Comparison of ENCODE assay signal across 9 cellular contexts in the genomic region with DNA sequence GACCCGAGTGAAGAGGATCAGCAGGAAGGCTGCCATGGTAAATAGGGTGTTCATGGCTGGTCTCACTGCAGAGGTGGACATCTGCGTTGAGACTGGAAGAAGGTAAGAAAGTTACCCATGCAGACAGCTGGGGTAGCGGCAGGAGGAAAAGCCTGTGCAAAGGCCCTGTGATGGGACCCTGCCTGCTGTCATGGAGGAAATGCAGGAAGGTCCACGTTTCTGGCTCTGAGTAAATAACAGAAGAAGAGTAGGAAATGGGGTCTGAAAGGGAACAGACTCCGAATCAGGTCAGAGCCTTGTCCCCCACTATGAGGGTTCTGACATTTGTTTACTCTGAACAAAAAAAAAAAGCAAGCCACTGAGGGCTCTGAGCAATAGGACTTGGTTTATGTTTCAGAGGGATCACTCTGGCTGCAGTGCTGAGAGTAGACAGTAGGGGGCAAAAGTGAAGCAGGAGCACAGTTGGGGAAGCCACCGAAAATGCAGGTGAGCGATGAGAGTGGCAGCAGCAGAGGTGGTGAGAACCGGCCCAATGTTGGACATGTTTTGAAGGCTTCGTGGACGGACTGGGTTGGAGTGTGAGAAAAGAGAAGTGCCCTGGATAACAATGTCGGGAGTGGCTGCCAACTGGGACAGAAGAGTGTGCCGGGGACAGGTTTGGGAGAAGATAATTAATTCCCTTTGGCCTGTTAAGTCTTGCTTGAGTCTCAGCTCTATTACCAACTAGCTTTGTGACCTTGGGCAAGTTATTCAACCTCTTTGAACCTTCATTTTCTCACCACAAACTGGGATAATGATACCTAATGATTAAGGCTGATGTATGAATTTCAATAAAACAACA. TPM values are rescaled to one million over a fixed set of nuclear protein-coding genes. Genes with fewer than 3 reads are reported as not detected.
A peak's percentile ranks its signal among the peaks of the same experiment; 100 is the strongest.
DNase-seq lines count a peak whose midpoint lies in the region; ATAC-seq and TF ChIP-seq lines count a peak whose summit lies in the region.
"Had no signal": no experiment of that assay in that cellular context is flagged by ENCODE, and none has a peak within 500 bp of the region (broad histone marks: within the 10 kb centered on the region; RNA-seq: fewer than 3 reads in every experiment).

No MANE protein-coding gene starts in this region.

- H3K27ac ChIP-seq in gastroesophageal sphincter (peak overlapping the region in 1 of 4 donors; percentile 10), uterus (peak overlapping the region in 1 of 2 donors; percentile 1)

- H3K4me1 Mint-ChIP-seq in Calu3 (ENCODE audit: low read depth, unreplicated experiment): peaks cover 37% of the 10 kb centered on the region
- H3K4me1 Mint-ChIP-seq in activated T-helper 1 cell treated with anti-CD3 and anti-CD28 coated beads, Interleukin-12 subunit alpha, Interleukin-12 subunit beta, Interleukin-2, Interleukin-4 antibody, amounts not matched to agents 30 ng/mL and 10 ng/mL and 1 ng/mL, durations not matched to agents 14 hours and 24 hours and 36 hours (ENCODE audit: low read depth): peaks cover 28% of the 10 kb centered on the region

- DNase-seq in Calu3 (peak; percentile 81), RKO (ENCODE audit: low spot score) (peak; percentile 40), pons (ENCODE audit: low spot score) (peak; percentile 50), uterus (peak; percentile 33 to 49)
- peak; percentile 71 for DNase-seq in activated T-helper 1 cell treated with anti-CD3 and anti-CD28 coated beads, Interleukin-12 subunit alpha, Interleukin-12 subunit beta, Interleukin-2, Interleukin-4 antibody, amounts not matched to agents 30 ng/mL and 10 ng/mL and 1 ng/mL, durations not matched to agents 14 hours and 24 hours and 36 hours (ENCODE audit: low spot score)

- TF ChIP-seq POLR2A in gastroesophageal sphincter (IDR thresholded peaks at IDR 0.05): no peak
- TF ChIP-seq POLR2A in uterus (IDR thresholded peaks at IDR 0.05): no peak

- WGBS in gastroesophageal sphincter (ENCODE audit: low coverage in 1 of 2), 2 donors: 67 to 81% methylated on average over 12 of the region's 12 CpGs

- no peaks in the 10 kb centered on the region for H3K9me3 ChIP-seq in gastroesophageal sphincter
- H3K9me3 ChIP-seq in uterus: no peaks in the 10 kb centered on the region

- ATAC-seq in GM19452 (IDR thresholded peaks at IDR 0.05; ENCODE audit: unreplicated experiment): peak; percentile 81
- ATAC-seq in HG03571 (IDR thresholded peaks at IDR 0.05; ENCODE audit: unreplicated experiment): peak; percentile 65
- ATAC-seq in gastroesophageal sphincter: no peak

- TF ChIP-seq CTCF in Calu3 (IDR thresholded peaks at IDR 0.05; ENCODE audit: unreplicated experiment) (peak; percentile 60), gastroesophageal sphincter (IDR thresholded peaks at IDR 0.05) (peak; percentile 48 to 76 (median 58)), uterus (IDR thresholded peaks at IDR 0.05) (peak; percentile 17 to 45 (median 28))

- no peak for TF ChIP-seq EP300 in gastroesophageal sphincter (IDR thresholded peaks at IDR 0.05)

- peaks cover 34% of the 10 kb centered on the region for H3K36me3 Mint-ChIP-seq in Calu3 (ENCODE audit: insufficient read depth, unreplicated experiment)
- H3K36me3 Mint-ChIP-seq in activated T-helper 1 cell treated with anti-CD3 and anti-CD28 coated beads, Interleukin-12 subunit alpha, Interleukin-12 subunit beta, Interleukin-2, Interleukin-4 antibody, amounts not matched to agents 30 ng/mL and 10 ng/mL and 1 ng/mL, durations not matched to agents 14 hours and 24 hours and 36 hours (ENCODE audit: low read depth): peaks cover 34% of the 10 kb centered on the region

- H3K4me3 ChIP-seq in gastroesophageal sphincter (no peak overlapping the region), uterus (no peak overlapping the region)

- no peaks in the 10 kb centered on the region for H3K27me3 Mint-ChIP-seq in Calu3 (ENCODE audit: unreplicated experiment)
- H3K27me3 Mint-ChIP-seq in activated T-helper 1 cell treated with anti-CD3 and anti-CD28 coated beads, Interleukin-12 subunit alpha, Interleukin-12 subunit beta, Interleukin-2, Interleukin-4 antibody, amounts not matched to agents 30 ng/mL and 10 ng/mL and 1 ng/mL, durations not matched to agents 14 hours and 24 hours and 36 hours (ENCODE audit: insufficient read depth): no peaks in the 10 kb centered on the region
- H3K27me3 Mint-ChIP-seq: dendritic cell treated with granulocyte-macrophage colony-stimulating factor and Interleukin-4, amounts not matched to agents 40 ng/mL and 50 ng/mL, for 4 days had no signal

- H3K4me1 ChIP-seq in gastroesophageal sphincter (peaks cover 0 to 34% (median 4%) of the 10 kb centered on the region in 3 donors), uterus (peaks cover 0 to 12% of the 10 kb centered on the region in 2 donors)

- no peaks in the 10 kb centered on the region for H3K27me3 ChIP-seq in gastroesophageal sphincter
- H3K27me3 ChIP-seq in uterus: no peaks in the 10 kb centered on the region

- CTCF ChIA-PET in Calu3 (lab: Charles Lee): interaction anchor here (1.0 kb wide), 2 partner anchors 36 to 184 kb away, joined by 4 read pairs; a partner anchor contains a TSS

- BruUV-seq in Calu3 (replicated peaks; lab: Mats Ljungman, UMichigan): no TSS peak

- H3K27ac Mint-ChIP-seq in Calu3 (ENCODE audit: unreplicated experiment): peak overlapping the region; percentile 82
- peak overlapping the region; percentile 30 for H3K27ac Mint-ChIP-seq in activated T-helper 1 cell treated with anti-CD3 and anti-CD28 coated beads, Interleukin-12 subunit alpha, Interleukin-12 subunit beta, Interleukin-2, Interleukin-4 antibody, amounts not matched to agents 30 ng/mL and 10 ng/mL and 1 ng/mL, durations not matched to agents 14 hours and 24 hours and 36 hours
- H3K27ac Mint-ChIP-seq: dendritic cell treated with granulocyte-macrophage colony-stimulating factor and Interleukin-4, amounts not matched to agents 40 ng/mL and 50 ng/mL, for 4 days had no signal

- intact Hi-C loops in Calu3 (cut with micrococcal nuclease; ENCODE audit: unreplicated experiment) (loop anchor here (5.0 kb wide), 1 partner anchor 34 kb away; no protein-coding TSS in a partner anchor), uterus (cut with DNase I; ENCODE audit: low total_unique reads) (no loop called here)
- intact Hi-C loops in activated T-helper 1 cell treated with anti-CD3 and anti-CD28 coated beads, Interleukin-12 subunit alpha, Interleukin-12 subunit beta, Interleukin-2, Interleukin-4 antibody, amounts not matched to agents 30 ng/mL and 10 ng/mL and 1 ng/mL, durations not matched to agents 14 hours and 24 hours and 36 hours (cut with micrococcal nuclease): loop anchor here (1.0 to 10.0 kb wide), 5 partner anchors 14 to 317 kb away; a partner anchor contains a TSS

- H3K36me3 ChIP-seq in gastroesophageal sphincter: peaks cover 0 to 18% of the 10 kb centered on the region in 2 donors
- H3K36me3 ChIP-seq in uterus: no peaks in the 10 kb centered on the region

- peak overlapping the region; percentile 42 for H3K4me3 Mint-ChIP-seq in Calu3 (ENCODE audit: low read depth, unreplicated experiment)
- H3K4me3 Mint-ChIP-seq in activated T-helper 1 cell treated with anti-CD3 and anti-CD28 coated beads, Interleukin-12 subunit alpha, Interleukin-12 subunit beta, Interleukin-2, Interleukin-4 antibody, amounts not matched to agents 30 ng/mL and 10 ng/mL and 1 ng/mL, durations not matched to agents 14 hours and 24 hours and 36 hours: no peak overlapping the region
- H3K4me3 Mint-ChIP-seq: dendritic cell treated with granulocyte-macrophage colony-stimulating factor and Interleukin-4, amounts not matched to agents 40 ng/mL and 50 ng/mL, for 4 days had no signal

- H3K9me3 Mint-ChIP-seq in Calu3 (ENCODE audit: low read depth, unreplicated experiment): no peaks in the 10 kb centered on the region
- no peaks in the 10 kb centered on the region for H3K9me3 Mint-ChIP-seq in activated T-helper 1 cell treated with anti-CD3 and anti-CD28 coated beads, Interleukin-12 subunit alpha, Interleukin-12 subunit beta, Interleukin-2, Interleukin-4 antibody, amounts not matched to agents 30 ng/mL and 10 ng/mL and 1 ng/mL, durations not matched to agents 14 hours and 24 hours and 36 hours
- H3K9me3 Mint-ChIP-seq: dendritic cell treated with granulocyte-macrophage colony-stimulating factor and Interleukin-4, amounts not matched to agents 40 ng/mL and 50 ng/mL, for 4 days had no signal

RNA-seq across cellular contexts. Expression of a gene that starts 57.9 kb away (rescaled TPM):
- total RNA-seq in Calu3 (2022): 29.5 and 30.1 TPM in 2 replicates
- 1.7 and 2.3 TPM in 2 replicates for total RNA-seq in activated T-helper 1 cell treated with anti-CD3 and anti-CD28 coated beads, Interleukin-12 subunit alpha, Interleukin-12 subunit beta, Interleukin-2, Interleukin-4 antibody, amounts not matched to agents 30 ng/mL and 10 ng/mL and 1 ng/mL, durations not matched to agents 14 hours and 24 hours and 36 hours
- 1 to 10 TPM; 1.1 to 6.7 (median 4.3) TPM for total RNA-seq in gastroesophageal sphincter
- total RNA-seq in uterus: 1 to 10 TPM in 2 of 4 donors, under 1 TPM in 2; 0.29 to 6.8 (median 1.1) TPM
